In the genomic region with DNA sequence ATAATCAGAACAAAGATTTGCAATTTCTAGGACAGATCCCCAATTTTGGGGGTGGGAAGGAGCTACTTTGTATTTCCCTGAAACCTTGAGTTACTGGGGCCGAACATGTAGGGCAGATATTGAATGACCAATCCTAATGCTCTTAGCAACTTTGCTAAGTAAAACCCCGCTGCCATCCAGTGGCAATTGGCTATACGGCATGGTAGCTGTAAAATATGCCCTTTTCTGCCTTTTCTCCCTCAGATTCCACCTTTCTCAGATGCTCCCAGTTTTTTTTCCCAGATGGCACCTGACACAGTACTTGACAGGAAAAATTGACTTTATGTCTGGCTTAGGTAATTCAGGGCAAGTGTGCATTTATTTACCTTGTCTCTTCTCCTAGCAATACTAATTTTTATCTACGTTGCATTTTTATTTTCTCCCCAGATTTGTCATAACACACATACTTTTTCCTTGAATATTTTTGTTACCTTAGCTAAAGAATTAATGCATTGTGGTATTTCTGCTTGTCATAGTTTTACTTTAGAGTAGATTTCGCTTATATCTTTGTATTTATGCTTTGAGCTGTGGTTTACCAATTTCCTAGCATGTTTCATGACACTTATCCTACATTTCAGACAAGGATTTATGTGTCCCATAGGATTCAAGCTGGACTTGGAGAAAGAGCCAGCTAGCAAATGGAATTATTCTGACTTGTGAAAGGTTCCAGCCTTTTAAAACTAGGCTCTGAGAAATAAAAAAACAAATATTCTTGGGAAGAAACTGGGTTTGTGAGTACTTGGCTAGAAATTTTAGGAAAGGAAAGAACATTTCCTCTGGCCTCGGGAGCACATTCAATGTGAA, we compare ENCODE assay signal across 8 cellular contexts. TPM values are rescaled to one million over a fixed set of nuclear protein-coding genes. Genes with fewer than 3 reads are reported as not detected.
DNase-seq lines count a peak whose midpoint lies in the region; ATAC-seq and TF ChIP-seq lines count a peak whose summit lies in the region.

No MANE protein-coding gene starts in this region.

- peak overlapping the region; percentile 79 to 91 for H3K27ac Mint-ChIP-seq in natural killer cell treated with Interleukin-12 subunit alpha and Interleukin-12 subunit beta and Interleukin-15 and Interleukin-18, amount 100 ng/mL, for 72 hours

- TF ChIP-seq POLR2A in upper lobe of left lung (IDR thresholded peaks at IDR 0.05): no peak

- H3K4me3 ChIP-seq in fibroblast of mammary gland (ENCODE audit: control insufficient read depth, low read depth, low read length) (no peak overlapping the region), upper lobe of left lung (no peak overlapping the region)

- peak; percentile 1 to 65 for DNase-seq in NCI-H524 (lab: John Stamatoyannopoulos, UW)
- no peak for DNase-seq in NCI-H524 treated with DMSO at 0.1 percent for 48 hours (lab: John Stamatoyannopoulos, UW)
- peak; percentile 68 to 73 for DNase-seq in NCI-H446 (lab: John Stamatoyannopoulos, UW)
- peak; percentile 36 for DNase-seq in activated T-cell treated with anti-CD3 and anti-CD28 coated beads for 4 hours
- DNase-seq in fibroblast of mammary gland (ENCODE audit: low read depth): peak; percentile 85
- no peak for DNase-seq in natural killer cell treated with Interleukin-12 subunit alpha and Interleukin-12 subunit beta and Interleukin-15 and Interleukin-18, amount 100 ng/mL, for 72 hours (ENCODE audit: low spot score)
- peak in 1 of 2 donors; percentile 66 for DNase-seq in upper lobe of left lung

- peak; percentile 96 for TF ChIP-seq CTCF in fibroblast of mammary gland (conservative IDR thresholded peaks at IDR 0.05; ENCODE audit: control insufficient read depth, insufficient read depth, low read depth, low read length)
- TF ChIP-seq CTCF in upper lobe of left lung (IDR thresholded peaks at IDR 0.05): peak; percentile 63 to 81 (median 75)

- H3K9me3 Mint-ChIP-seq in natural killer cell treated with Interleukin-12 subunit alpha and Interleukin-12 subunit beta and Interleukin-15 and Interleukin-18, amount 100 ng/mL, for 72 hours: no peaks in the 10 kb centered on the region

- H3K27me3 Mint-ChIP-seq in natural killer cell treated with Interleukin-12 subunit alpha and Interleukin-12 subunit beta and Interleukin-15 and Interleukin-18, amount 100 ng/mL, for 72 hours: no peaks in the 10 kb centered on the region

- TF ChIP-seq EP300 in upper lobe of left lung (IDR thresholded peaks at IDR 0.05): no peak

- H3K4me1 Mint-ChIP-seq in natural killer cell treated with Interleukin-12 subunit alpha and Interleukin-12 subunit beta and Interleukin-15 and Interleukin-18, amount 100 ng/mL, for 72 hours (ENCODE audit: low read depth in 2 of 2): peaks cover 72 to 84% of the 10 kb centered on the region in 2 donors

- H3K36me3 Mint-ChIP-seq in natural killer cell treated with Interleukin-12 subunit alpha and Interleukin-12 subunit beta and Interleukin-15 and Interleukin-18, amount 100 ng/mL, for 72 hours: no peaks in the 10 kb centered on the region

- no peak overlapping the region for H3K4me3 Mint-ChIP-seq in natural killer cell treated with Interleukin-12 subunit alpha and Interleukin-12 subunit beta and Interleukin-15 and Interleukin-18, amount 100 ng/mL, for 72 hours

- no peaks in the 10 kb centered on the region for H3K36me3 ChIP-seq in upper lobe of left lung

- H3K27me3 ChIP-seq in upper lobe of left lung: no peaks in the 10 kb centered on the region

- WGBS in upper lobe of left lung, 2 donors: 47 to 51% methylated on average over 6 of the region's 6 CpGs

- peak overlapping the region; percentile 2 to 83 (median 72) for H3K27ac ChIP-seq in upper lobe of left lung

- ATAC-seq in HG02763 (IDR thresholded peaks at IDR 0.05; ENCODE audit: unreplicated experiment): peak; percentile 68
- ATAC-seq in natural killer cell treated with Interleukin-12 subunit alpha and Interleukin-12 subunit beta and Interleukin-15 and Interleukin-18, amount 100 ng/mL, for 72 hours: peak in 1 of 2 donors; percentile 62
- peak; percentile 74 to 82 for ATAC-seq in upper lobe of left lung (ENCODE audit: low FRiP score in 2 of 2)

- no peaks in the 10 kb centered on the region for H3K9me3 ChIP-seq in upper lobe of left lung

- peaks cover 56 to 80% (median 65%) of the 10 kb centered on the region in 4 donors for H3K4me1 ChIP-seq in upper lobe of left lung

RNA-seq across cellular contexts. Expression of gene PIK3R1, which starts 37.3 kb away (rescaled TPM):
- 100 to 1,000 TPM; 141 to 195 TPM for total RNA-seq in natural killer cell treated with Interleukin-12 subunit alpha and Interleukin-12 subunit beta and Interleukin-15 and Interleukin-18, amount 100 ng/mL, for 72 hours
- 100 to 1,000 TPM in 1 of 6 donors, 10 to 100 TPM in 5; 52.3 to 112 (median 92.5) TPM for total RNA-seq in upper lobe of left lung

Comparison
In these comparisons a context has a peak if more than half of its experiments do, and no peak if none do; other contexts are left out.
1. DNase-seq: peak in NCI-H524 (2 of 2), NCI-H446 (2 of 2), activated T-cell treated with anti-CD3 and anti-CD28 coated beads for 4 hours (single experiment) and fibroblast of mammary gland (single experiment); none in NCI-H524 treated with DMSO at 0.1 percent for 48 hours (single experiment) and natural killer cell treated with Interleukin-12 subunit alpha and Interleukin-12 subunit beta and Interleukin-15 and Interleukin-18, amount 100 ng/mL, for 72 hours (single experiment).